ENCODE assay signal across 23 cellular contexts in genomic region chr11:133971871-133972270, GRCh38. TPM values are rescaled to one million over a fixed set of nuclear protein-coding genes. Genes with fewer than 3 reads are reported as not detected.
"Had no signal": no experiment of that assay in that cellular context is flagged by ENCODE, and none has a peak within 500 bp of the region (broad histone marks: within the 10 kb centered on the region; RNA-seq: fewer than 3 reads in every experiment).

No MANE protein-coding gene starts in this region.

- H3K4me1 Mint-ChIP-seq: immature natural killer cell, mesothelial cell of epicardium had no signal

- ATAC-seq: left cardiac atrium; left colon; left lobe of liver; left lung; left ventricle myocardium superior; lower lobe of right lung; mucosa of descending colon; naive thymus-derived CD4-positive, alpha-beta T cell had no signal

- H3K36me3 Mint-ChIP-seq: immature natural killer cell, memory B cell, mesothelial cell of epicardium, naive B cell had no signal

- H3K9me3 Mint-ChIP-seq: immature natural killer cell, memory B cell, mesothelial cell of epicardium had no signal

- H3K27ac Mint-ChIP-seq: immature natural killer cell; memory B cell; mesothelial cell of epicardium; naive B cell; naive thymus-derived CD4-positive, alpha-beta T cell had no signal

- DNase-seq: hippocampal formation; hypothalamus; immature natural killer cell; islet precursor cell; kidney; kidney glomerular epithelial cell; left cardiac atrium; left colon; left ventricle myocardium inferior; left ventricle myocardium superior; lower lobe of right lung; mammary epithelial cell; mesenchymal stem cell; mesendoderm; midbrain; mucosa of descending colon; naive B cell; naive thymus-derived CD4-positive, alpha-beta T cell had no signal

- H3K4me3 Mint-ChIP-seq: immature natural killer cell; memory B cell; mesothelial cell of epicardium; naive thymus-derived CD4-positive, alpha-beta T cell had no signal

RNA-seq across cellular contexts. Expression of gene IGSF9B, which starts 15.1 kb away (rescaled TPM):
- total RNA-seq: lung microvascular endothelial cell had no signal
